Comparison of ENCODE assay signal across 8 cellular contexts in the genomic region with DNA sequence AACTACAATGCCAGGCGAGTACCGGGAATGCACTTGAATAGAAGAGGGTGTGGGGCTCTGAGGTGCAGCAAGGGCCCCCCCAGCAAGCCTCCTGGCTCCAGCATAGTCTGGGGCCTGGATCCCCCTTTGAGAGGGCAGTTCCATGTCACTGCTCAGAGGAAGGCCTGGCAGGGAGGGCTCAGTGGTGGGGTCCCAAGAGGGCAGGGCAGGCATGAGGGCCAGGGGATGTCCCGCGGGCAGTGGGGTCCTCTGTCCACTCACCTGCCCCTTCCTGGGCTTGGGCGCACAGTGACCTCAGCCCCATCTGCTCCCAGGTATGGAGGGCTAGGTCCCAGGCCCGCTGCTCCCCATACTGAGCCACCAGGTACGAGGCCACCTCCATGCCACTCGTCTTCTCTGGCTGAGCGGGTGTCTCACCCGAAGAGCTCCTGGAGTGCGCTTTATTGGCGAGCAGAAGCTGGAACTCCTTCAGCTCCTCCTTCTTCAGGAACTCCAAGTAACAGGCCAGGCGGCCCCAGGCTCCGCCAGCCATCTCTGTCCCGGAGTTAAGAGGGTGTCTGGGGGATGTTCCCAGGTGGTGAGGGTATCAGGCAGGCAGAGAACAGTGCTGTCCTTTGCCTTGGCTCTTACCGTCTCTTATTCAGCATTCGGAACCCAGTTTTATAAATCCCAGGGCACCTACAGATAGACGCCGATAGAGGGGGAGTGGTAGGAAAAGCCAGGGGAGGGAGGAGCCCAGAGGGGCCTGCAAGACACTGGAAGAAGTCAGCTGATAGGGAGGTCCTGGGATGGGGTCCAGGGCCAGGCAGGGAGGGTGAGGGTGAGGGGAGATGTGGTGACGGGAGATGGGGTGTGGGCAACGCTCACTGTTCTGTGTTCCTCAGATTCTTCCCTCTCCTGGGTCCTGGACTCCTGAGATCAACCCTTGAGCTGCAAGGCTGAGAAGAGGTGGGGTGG. TPM values are rescaled to one million over a fixed set of nuclear protein-coding genes. Genes with fewer than 3 reads are reported as not detected.
A peak's percentile ranks its signal among the peaks of the same experiment; 100 is the strongest.
DNase-seq lines count a peak whose midpoint lies in the region; ATAC-seq and TF ChIP-seq lines count a peak whose summit lies in the region.

No MANE protein-coding gene starts in this region.

- peaks cover 3% of the 10 kb centered on the region for H3K9me3 Mint-ChIP-seq in activated T-helper 17 cell treated with anti-CD3 and anti-CD28 coated beads, Interleukin-2, amount 50 U/mL, for 72 hours
- no peaks in the 10 kb centered on the region for H3K9me3 Mint-ChIP-seq in immature natural killer cell

- no peaks in the 10 kb centered on the region for H3K27me3 Mint-ChIP-seq in activated T-helper 17 cell treated with anti-CD3 and anti-CD28 coated beads, Interleukin-2, amount 50 U/mL, for 72 hours
- H3K27me3 Mint-ChIP-seq in immature natural killer cell (ENCODE audit: low read depth in 3 of 3), result peaks cover 2 to 6% (median 4%) of the 10 kb centered on the region in 3 donors

- no peak overlapping the region for H3K4me3 ChIP-seq in HEK293 (ENCODE audit: low read depth, low read length)
- H3K4me3 ChIP-seq in tibial nerve, result peak overlapping the region; percentile 21 to 50 (median 40)

- peak overlapping the region; percentile 98 for H3K4me3 Mint-ChIP-seq in activated T-helper 17 cell treated with anti-CD3 and anti-CD28 coated beads, Interleukin-2, amount 50 U/mL, for 72 hours
- peak overlapping the region; percentile 93 to 99 (median 97) for H3K4me3 Mint-ChIP-seq in immature natural killer cell

- TF ChIP-seq POLR2A in tibial nerve (IDR thresholded peaks at IDR 0.05), result no peak

- no peak overlapping the region for H3K27ac ChIP-seq in HEK293 (ENCODE audit: extremely low read depth, low read depth, low read length)
- peak overlapping the region; percentile 42 to 87 (median 84) for H3K27ac ChIP-seq in tibial nerve

- H3K4me1 ChIP-seq in HEK293 (ENCODE audit: control insufficient read depth, insufficient read depth, low read length) (peaks cover 5% of the 10 kb centered on the region; the same call in 1 of the 2 replicates), tibial nerve (peaks cover 0 to 29% (median 18%) of the 10 kb centered on the region in 4 donors)

- POLR2A ChIA-PET in HEK293 (lab: Yijun Ruan, JAX), result interaction anchor here (1.3 to 1.8 kb wide), 2 partner anchors 97 kb away, joined by 3 to 6 read pairs; a partner anchor contains a TSS

- ATAC-seq in activated T-helper 17 cell treated with anti-CD3 and anti-CD28 coated beads, Interleukin-2, amount 50 U/mL, for 72 hours (replicated peaks), result peak; percentile 29
- ATAC-seq in GM19397 (IDR thresholded peaks at IDR 0.05; ENCODE audit: unreplicated experiment), result no peak

- peak overlapping the region; percentile 98 for H3K27ac Mint-ChIP-seq in activated T-helper 17 cell treated with anti-CD3 and anti-CD28 coated beads, Interleukin-2, amount 50 U/mL, for 72 hours
- peak overlapping the region; percentile 92 to 99 (median 96) for H3K27ac Mint-ChIP-seq in immature natural killer cell

- TF ChIP-seq EP300 in tibial nerve (IDR thresholded peaks at IDR 0.05), result no peak

- H3K4me1 Mint-ChIP-seq in activated T-helper 17 cell treated with anti-CD3 and anti-CD28 coated beads, Interleukin-2, amount 50 U/mL, for 72 hours, result peaks cover 38% of the 10 kb centered on the region
- H3K4me1 Mint-ChIP-seq in immature natural killer cell, result peaks cover 70 to 77% of the 10 kb centered on the region in 2 donors

- WGBS in tibial nerve, 2 donors, result 69 to 71% methylated on average over 18 to 20 of the region's 21 CpGs

- no peak for TF ChIP-seq CTCF in HEK293 (tag by site-specific recombination; IDR thresholded peaks at IDR 0.05)
- TF ChIP-seq CTCF in tibial nerve (IDR thresholded peaks at IDR 0.05), result no peak

- no peaks in the 10 kb centered on the region for H3K27me3 ChIP-seq in tibial nerve

- no peaks in the 10 kb centered on the region for H3K36me3 ChIP-seq in HEK293 (ENCODE audit: control insufficient read depth in 2 of 2, insufficient read depth in 1 of 2, low read length in 2 of 2)
- H3K36me3 ChIP-seq in tibial nerve, result peaks cover 0 to 11% (median 0%) of the 10 kb centered on the region in 3 donors

- peak; percentile 25 for DNase-seq in CD1c-positive myeloid dendritic cell (ENCODE audit: extremely low spot score)
- peak in 2 of 3 donors; percentile 3 to 17 for DNase-seq in immature natural killer cell
- DNase-seq in tibial nerve (ENCODE audit: low spot score in 2 of 2), result no peak
- no peak for DNase-seq in NOMO-1 treated with dmso at 0.1 percent for 144 hours (lab: John Stamatoyannopoulos, UW; ENCODE audit: unreplicated experiment)
- no peak for DNase-seq in cortex of kidney (lab: John Stamatoyannopoulos, UW)

- peaks cover 53% of the 10 kb centered on the region for H3K36me3 Mint-ChIP-seq in activated T-helper 17 cell treated with anti-CD3 and anti-CD28 coated beads, Interleukin-2, amount 50 U/mL, for 72 hours (ENCODE audit: low read depth)
- H3K36me3 Mint-ChIP-seq in immature natural killer cell, result peaks cover 12 to 26% (median 12%) of the 10 kb centered on the region in 3 donors

- CTCF ChIA-PET in HEK293 (lab: Yijun Ruan, JAX), result interaction anchor here (1.3 to 2.0 kb wide), 2 partner anchors 9 to 853 kb away, joined by 3 to 9 read pairs; no protein-coding TSS in a partner anchor

- H3K9me3 ChIP-seq in HEK293 (ENCODE audit: control insufficient read depth, insufficient read depth, low read depth, low read length) (no peaks in the 10 kb centered on the region), tibial nerve (no peaks in the 10 kb centered on the region)

TF ChIP-seq in HEK293, 187 proteins besides CTCF, POLR2A, EP300 and RAD21:
- TF ChIP-seq ZSCAN23 (tag by site-specific recombination; IDR thresholded peaks at IDR 0.05) (no peak), ZNF341 (tag by site-specific recombination; IDR thresholded peaks at IDR 0.05; ENCODE audit: low read depth) (peak; percentile 69)

RNA-seq across cellular contexts. Expression of a gene that starts 0.6 kb away (rescaled TPM):
- total RNA-seq in activated T-helper 17 cell treated with anti-CD3 and anti-CD28 coated beads, Interleukin-2, amount 50 U/mL, for 72 hours, result 100 to 1,000 TPM in 1 of 2 donors, 10 to 100 TPM in 1; 39.9 to 129 TPM
- polyA plus RNA-seq in immature natural killer cell, result 10 to 100 TPM in 2 of 3 donors, 1 to 10 TPM in 1; 7.9 to 31.7 (median 10.5) TPM
- 10 to 100 TPM; 33.0 to 52.4 (median 36.6) TPM for total RNA-seq in tibial nerve

Comparison
In these comparisons a context has a peak if more than half of its experiments do, and no peak if none do; other contexts are left out.
1. DNase-seq: peak in CD1c-positive myeloid dendritic cell (single experiment) and immature natural killer cell (2 of 3); none in tibial nerve (0 of 2), NOMO-1 treated with dmso at 0.1 percent for 144 hours (single experiment) and cortex of kidney (single experiment).